ENCODE assay signal across 8 cellular contexts in genomic region chr3:71753716-71754609, GRCh38. TPM values are rescaled to one million over a fixed set of nuclear protein-coding genes. Genes with fewer than 3 reads are reported as not detected.
A peak's percentile ranks its signal among the peaks of the same experiment; 100 is the strongest.
DNase-seq lines count a peak whose midpoint lies in the region; ATAC-seq, FAIRE-seq and TF ChIP-seq lines count a peak whose summit lies in the region.

A gene with protein sequence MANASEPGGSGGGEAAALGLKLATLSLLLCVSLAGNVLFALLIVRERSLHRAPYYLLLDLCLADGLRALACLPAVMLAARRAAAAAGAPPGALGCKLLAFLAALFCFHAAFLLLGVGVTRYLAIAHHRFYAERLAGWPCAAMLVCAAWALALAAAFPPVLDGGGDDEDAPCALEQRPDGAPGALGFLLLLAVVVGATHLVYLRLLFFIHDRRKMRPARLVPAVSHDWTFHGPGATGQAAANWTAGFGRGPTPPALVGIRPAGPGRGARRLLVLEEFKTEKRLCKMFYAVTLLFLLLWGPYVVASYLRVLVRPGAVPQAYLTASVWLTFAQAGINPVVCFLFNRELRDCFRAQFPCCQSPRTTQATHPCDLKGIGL (plus strand): TSS chr3:71753855. CDS start chr3:71754050, 195 bp downstream.

- H3K27ac Mint-ChIP-seq in stimulated activated naive B cell treated with anti-CD40 and anti-IgM and Interleukin-4, amounts not matched to agents 10 μg/mL and 1 μg/mL and 100 μg/mL, for 72 hours, result no peak within 1 kb of the TSS

- peak within 1 kb of the TSS; percentile 75 for H2AFZ ChIP-seq in keratinocyte (ENCODE audit: control insufficient read depth, low read length)

- no peaks in the 10 kb centered on the region for H3K79me2 ChIP-seq in keratinocyte (ENCODE audit: control insufficient read depth, insufficient read depth, low read length)

- H3K9ac ChIP-seq in keratinocyte (ENCODE audit: control insufficient read depth, extremely low read depth, insufficient read depth, low read length), result no peak within 1 kb of the TSS

- DNase-seq in D341Med (ENCODE audit: low spot score) (peak; percentile 85), NCI-H2227 treated with DMSO at 0.1 percent for 48 hours (lab: John Stamatoyannopoulos, UW) (peak; percentile 9), cardiac fibroblast (ENCODE audit: low read depth in 2 of 2) (peak; percentile 28 to 38), keratinocyte (ENCODE audit: low read depth, low spot score) (no peak), NCI-H774 (lab: John Stamatoyannopoulos, UW) (no peak)
- DNase-seq in stimulated activated naive B cell treated with anti-CD40 and anti-IgM and Interleukin-4, amounts not matched to agents 10 μg/mL and 1 μg/mL and 100 μg/mL, for 72 hours, result no peak

- H3K9me1 ChIP-seq in keratinocyte (ENCODE audit: control insufficient read depth, extremely low read depth, insufficient read depth, low read length), result no peaks in the 10 kb centered on the region

- no peak within 1 kb of the TSS for H3K27ac ChIP-seq in keratinocyte (ENCODE audit: control insufficient read depth, insufficient read depth, low read length)

- peak within 1 kb of the TSS; percentile 48 for H3K4me2 ChIP-seq in keratinocyte (ENCODE audit: control insufficient read depth, extremely low read depth, insufficient read depth, low read depth, low read length)

- H3K9me3 Mint-ChIP-seq in stimulated activated naive B cell treated with anti-CD40 and anti-IgM and Interleukin-4, amounts not matched to agents 10 μg/mL and 1 μg/mL and 100 μg/mL, for 72 hours, result peaks cover 0 to 1% of the 10 kb centered on the region in 2 donors

- peak; percentile 46 to 48 for ATAC-seq in stimulated activated naive B cell treated with anti-CD40 and anti-IgM and Interleukin-4, amounts not matched to agents 10 μg/mL and 1 μg/mL and 100 μg/mL, for 72 hours (replicated peaks)
- no peak for ATAC-seq in HG03469 (IDR thresholded peaks at IDR 0.05; ENCODE audit: unreplicated experiment)
- ATAC-seq in GM19397 (IDR thresholded peaks at IDR 0.05; ENCODE audit: unreplicated experiment), result no peak

- no peak for TF ChIP-seq CTCF in cardiac fibroblast (IDR thresholded peaks at IDR 0.05; ENCODE audit: low read depth, low read length)
- TF ChIP-seq CTCF in keratinocyte (optimal IDR thresholded peaks at IDR 0.05 in 1 of 3, IDR thresholded peaks at IDR 0.05 in 1 of 3, conservative IDR thresholded peaks at IDR 0.05 in 1 of 3; ENCODE audit: extremely low read depth in 1 of 3, insufficient read depth in 2 of 3, low read length in 3 of 3), result no peak

- no peaks in the 10 kb centered on the region for H4K20me1 ChIP-seq in keratinocyte (ENCODE audit: control insufficient read depth, extremely low read depth, insufficient read depth, low read length)

- no peaks in the 10 kb centered on the region for H3K4me1 ChIP-seq in keratinocyte (ENCODE audit: control insufficient read depth, extremely low read depth, insufficient read depth, low read length)

- H3K9me3 ChIP-seq in keratinocyte (ENCODE audit: control insufficient read depth, low read depth, low read length), result no peaks in the 10 kb centered on the region

- peaks cover 0 to 3% of the 10 kb centered on the region in 2 donors for H3K36me3 Mint-ChIP-seq in stimulated activated naive B cell treated with anti-CD40 and anti-IgM and Interleukin-4, amounts not matched to agents 10 μg/mL and 1 μg/mL and 100 μg/mL, for 72 hours

- H3K4me1 Mint-ChIP-seq in stimulated activated naive B cell treated with anti-CD40 and anti-IgM and Interleukin-4, amounts not matched to agents 10 μg/mL and 1 μg/mL and 100 μg/mL, for 72 hours, result peaks cover 3 to 9% of the 10 kb centered on the region in 2 donors

- H3K36me3 ChIP-seq in keratinocyte (ENCODE audit: control insufficient read depth in 2 of 2, extremely low read depth in 1 of 2, insufficient read depth in 2 of 2, low read length in 2 of 2), result no peaks in the 10 kb centered on the region

- H3K4me3 ChIP-seq in cardiac fibroblast (replicated peaks in 1 of 2; ENCODE audit: low read depth in 2 of 2, low read length in 2 of 2), result peak within 1 kb of the TSS in 1 of 2 donors; percentile 21
- peak within 1 kb of the TSS in 2 of 3 experiments; percentile 27 to 29 for H3K4me3 ChIP-seq in keratinocyte (ENCODE audit: control insufficient read depth in 2 of 3, extremely low read depth in 1 of 3, insufficient read depth in 2 of 3, low read depth in 1 of 3, low read length in 3 of 3)

- H3K4me3 Mint-ChIP-seq in stimulated activated naive B cell treated with anti-CD40 and anti-IgM and Interleukin-4, amounts not matched to agents 10 μg/mL and 1 μg/mL and 100 μg/mL, for 72 hours, result peak within 1 kb of the TSS; percentile 71 to 79

- peaks cover 48 to 57% of the 10 kb centered on the region in 2 donors for H3K27me3 Mint-ChIP-seq in stimulated activated naive B cell treated with anti-CD40 and anti-IgM and Interleukin-4, amounts not matched to agents 10 μg/mL and 1 μg/mL and 100 μg/mL, for 72 hours

- H3K27me3 ChIP-seq in keratinocyte (ENCODE audit: control insufficient read depth, extremely low read depth, insufficient read depth, low read length), result peaks cover 42% of the 10 kb centered on the region

- dilution Hi-C loops in keratinocyte (cut with MboI; ENCODE audit: extremely low pct_ligation_motif_present, low sequenced_read_pairs), result no loop called here

- no peak for FAIRE-seq in keratinocyte (lab: Jason Lieb, UNC)

RNA-seq across cellular contexts. Expression of the gene that starts here (rescaled TPM):
- 0.03 to 0.14 TPM (median 0.12 TPM) in 3 replicates for polyA plus RNA-seq in keratinocyte
- polyA plus RNA-seq in keratinocyte (2011; ENCODE audit: low read depth), result not detected
- 0.09 and 0.24 TPM in 2 replicates for polyA plus RNA-seq in keratinocyte (2011; cell fraction: cytosol; rRNA removed)
- 0.25 and 0.39 TPM in 2 replicates for polyA plus RNA-seq in keratinocyte (2011; cell fraction: nucleus; rRNA removed)
- polyA plus RNA-seq in keratinocyte (2012; ENCODE audit: low replicate concordance), result not detected in 2 replicates
- not detected in 3 replicates for polyA minus RNA-seq in keratinocyte
- not detected for polyA minus RNA-seq in keratinocyte (2011; cell fraction: cytosol; rRNA and poly(A)+ RNA removed)
- polyA minus RNA-seq in keratinocyte (2011; cell fraction: nucleus; rRNA and poly(A)+ RNA removed), result 0.21 and 0.47 TPM in 2 replicates

Comparison
In these comparisons a context has a peak if more than half of its experiments do, and no peak if none do; other contexts are left out.
1. DNase-seq: peak in D341Med (single experiment), NCI-H2227 treated with DMSO at 0.1 percent for 48 hours (single experiment) and cardiac fibroblast (2 of 2); none in keratinocyte (single experiment), stimulated activated naive B cell treated with anti-CD40 and anti-IgM and Interleukin-4, amounts not matched to agents 10 μg/mL and 1 μg/mL and 100 μg/mL, for 72 hours (single experiment) and NCI-H774 (single experiment).
2. ATAC-seq: peak in stimulated activated naive B cell treated with anti-CD40 and anti-IgM and Interleukin-4, amounts not matched to agents 10 μg/mL and 1 μg/mL and 100 μg/mL, for 72 hours (2 of 2); none in HG03469 (single experiment) and GM19397 (single experiment).